In the genomic region with DNA sequence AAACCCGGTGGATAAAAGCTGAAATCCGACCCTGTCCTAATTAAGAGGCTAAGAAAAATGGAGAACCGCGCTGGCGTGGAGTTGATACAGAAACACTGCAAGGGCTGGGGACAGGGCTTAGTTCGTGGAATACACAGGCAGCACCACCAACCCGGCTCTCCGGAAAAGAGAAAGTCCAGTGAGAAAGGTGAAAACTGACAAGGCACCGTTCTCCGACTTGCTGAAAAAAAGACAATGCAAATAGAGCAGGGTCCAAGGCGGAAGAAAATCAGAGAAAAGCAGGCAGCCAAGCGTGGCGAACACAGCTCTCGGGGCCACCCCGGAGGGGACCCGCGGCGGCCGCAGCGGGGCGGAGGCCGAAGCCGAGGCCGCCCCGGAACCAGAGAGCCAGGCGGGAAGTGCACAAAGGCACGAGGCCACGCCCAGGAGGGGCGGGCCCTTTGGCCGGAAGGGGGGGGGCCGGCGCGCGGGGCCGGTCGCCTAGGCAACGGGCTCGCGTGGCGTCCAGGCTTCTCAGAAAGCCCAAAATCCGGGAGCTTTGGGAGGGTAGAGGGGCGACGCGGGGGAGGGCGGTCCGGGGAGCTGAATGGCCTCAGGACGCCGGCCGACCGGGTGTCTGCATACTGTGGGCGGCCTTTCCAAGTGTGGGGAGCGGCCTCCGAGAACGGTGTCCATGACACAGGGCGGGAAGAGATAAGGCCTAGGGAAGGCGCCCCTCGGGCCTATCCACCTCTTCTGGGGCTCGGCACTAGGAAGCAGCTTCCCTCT, we compare ENCODE assay signal across 8 cellular contexts. TPM values are rescaled to one million over a fixed set of nuclear protein-coding genes. Genes with fewer than 3 reads are reported as not detected.
DNase-seq lines count a peak whose midpoint lies in the region; ATAC-seq and TF ChIP-seq lines count a peak whose summit lies in the region.

No MANE protein-coding gene starts in this region.

- peak overlapping the region; percentile 61 to 87 for H3K27ac ChIP-seq in aorta (ENCODE audit: low read depth in 1 of 2, low read length in 2 of 2)

- H3K9me3 ChIP-seq in aorta (ENCODE audit: control insufficient read depth, low read length), result no peaks in the 10 kb centered on the region

- no peak for TF ChIP-seq CTCF in astrocyte of the cerebellum (IDR thresholded peaks at IDR 0.05; ENCODE audit: low read depth, low read length, missing control alignments)

- peak overlapping the region; percentile 93 for H3K4me3 ChIP-seq in astrocyte of the cerebellum (ENCODE audit: low read depth, low read length)
- H3K4me3 ChIP-seq in aorta (ENCODE audit: low read length in 2 of 2), result peak overlapping the region; percentile 60 to 82

- no peaks in the 10 kb centered on the region for H3K36me3 ChIP-seq in aorta (ENCODE audit: control insufficient read depth in 1 of 2, insufficient read depth in 2 of 2, low read length in 1 of 2)

- in situ Hi-C loops in astrocyte of the cerebellum (cut with HindIII; ENCODE audit: low sequenced_read_pairs), result no loop called here

- ATAC-seq in GM18499 (IDR thresholded peaks at IDR 0.05; ENCODE audit: insufficient read depth, unreplicated experiment) (peak; percentile 16), HG02870 (IDR thresholded peaks at IDR 0.05; ENCODE audit: unreplicated experiment) (peak; percentile 26), aorta (ENCODE audit: low FRiP score) (peak; percentile 77)

- H3K4me1 ChIP-seq in aorta (ENCODE audit: control insufficient read depth in 1 of 2, insufficient read depth in 2 of 2, low read length in 2 of 2), result no peaks in the 10 kb centered on the region

- no peaks in the 10 kb centered on the region for H3K27me3 ChIP-seq in aorta (ENCODE audit: control insufficient read depth in 1 of 2, insufficient read depth in 2 of 2, low read length in 1 of 2)

- 0% methylated on average over 53 to 58 of the region's 58 CpGs for WGBS in aorta, 2 donors

- peak; percentile 66 for DNase-seq in NCI-H1694 (lab: John Stamatoyannopoulos, UW)
- peak; percentile 80 for DNase-seq in T-helper 22 cell (ENCODE audit: low read depth)
- peak; percentile 41 for DNase-seq in astrocyte of the cerebellum (ENCODE audit: low read depth)
- peak; percentile 87 for DNase-seq in hepatic stellate cell (ENCODE audit: low spot score)
- DNase-seq in renal cortical epithelial cell (ENCODE audit: low read depth), result peak; percentile 55
- DNase-seq in aorta, result peak; percentile 90 to 92

- intact Hi-C loops in aorta (cut with DNase I), result loop anchor here in 1 of 2 donors (5.0 kb wide), 1 partner anchor 160 kb away; no protein-coding TSS in a partner anchor

RNA-seq across cellular contexts. Expression of a gene that starts 1.2 kb away (rescaled TPM):
- 7.6 and 16.5 TPM in 2 replicates for total RNA-seq in renal cortical epithelial cell
- total RNA-seq in aorta, result 10 to 100 TPM; 10.5 to 10.6 TPM
- polyA plus RNA-seq in aorta, result 10 to 100 TPM in 1 of 2 donors, 1 to 10 TPM in 1; 7.4 to 16.8 TPM

RNA-seq across cellular contexts. Expression of a gene that starts 6.3 kb away (rescaled TPM):
- total RNA-seq in renal cortical epithelial cell (68.2 and 73.5 TPM in 2 replicates), aorta (10 to 100 TPM; 47.3 to 65.5 TPM)
- polyA plus RNA-seq in aorta, result 100 to 1,000 TPM in 1 of 2 donors, 10 to 100 TPM in 1; 38.3 to 125 TPM

Comparison
In these comparisons a context has a peak if more than half of its experiments do, and no peak if none do; other contexts are left out.
1. Peak in every context shown above with its lines: DNase-seq, ATAC-seq, H3K4me3 ChIP-seq and H3K27ac ChIP-seq.
2. ATAC-seq: peak in every context shown above with its lines; median percentile 77 in aorta; 26 in HG02870; 16 in GM18499.
3. DNase-seq: peak in every context shown above with its lines; median percentile 91 in aorta; 87 in hepatic stellate cell; 80 in T-helper 22 cell; 66 in NCI-H1694; 55 in renal cortical epithelial cell; 41 in astrocyte of the cerebellum.